ENCODE assay signal across 23 cellular contexts in the genomic region with DNA sequence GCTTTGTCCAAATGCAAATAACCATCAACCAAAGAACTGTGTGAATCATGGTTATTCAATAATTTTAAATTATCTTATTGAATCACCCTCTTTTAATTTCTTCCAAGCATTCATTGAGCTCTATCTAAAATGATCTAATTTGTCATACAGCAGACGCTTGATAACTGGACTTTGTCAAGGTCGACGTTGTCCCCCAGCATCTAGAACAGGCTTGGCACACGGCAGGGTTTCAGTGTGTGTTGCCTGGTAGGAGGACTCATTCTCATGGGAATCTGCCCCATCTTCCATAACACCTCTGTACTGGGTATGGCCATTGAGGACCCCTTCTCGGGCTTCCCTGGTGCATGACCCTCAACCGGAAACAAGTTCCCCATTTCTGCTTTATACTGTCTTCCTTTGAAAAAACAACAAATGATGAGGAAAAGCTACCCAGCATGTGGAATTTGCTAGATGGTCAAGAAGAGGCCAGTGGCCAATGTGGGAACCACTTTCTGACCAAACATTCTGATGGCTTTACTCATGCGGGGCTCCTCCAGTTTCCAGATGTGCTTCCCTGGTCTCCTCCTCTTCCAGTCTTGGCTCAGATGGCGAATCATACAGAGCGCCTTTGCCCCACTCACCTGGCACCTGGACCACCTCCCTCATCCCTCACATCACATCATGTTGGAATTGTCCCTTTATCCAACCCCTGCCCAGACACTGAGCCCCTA. TPM values are rescaled to one million over a fixed set of nuclear protein-coding genes. Genes with fewer than 3 reads are reported as not detected.
A peak's percentile ranks its signal among the peaks of the same experiment; 100 is the strongest.
DNase-seq lines count a peak whose midpoint lies in the region; FAIRE-seq and TF ChIP-seq lines count a peak whose summit lies in the region.
"Had no signal": no experiment of that assay in that cellular context is flagged by ENCODE, and none has a peak within 500 bp of the region (broad histone marks: within the 10 kb centered on the region; RNA-seq: fewer than 3 reads in every experiment).

No MANE protein-coding gene starts in this region.

- H3K4me1 Mint-ChIP-seq in activated T-cell treated with anti-CD3 and anti-CD28 coated beads, Interleukin-2, amount 50 U/mL, for 24 hours (ENCODE audit: low read depth): no peaks in the 10 kb centered on the region
- H3K4me1 Mint-ChIP-seq: CD8-positive, alpha-beta memory T cell; GM23338 had no signal

- peak; percentile 6 for DNase-seq in BJ (ENCODE audit: low read depth)
- peak; percentile 42 for DNase-seq in HT1080 (ENCODE audit: low read depth)
- DNase-seq in bronchial epithelial cell (ENCODE audit: low read depth): no peak
- peak; percentile 33 for DNase-seq in myocyte (ENCODE audit: low read depth)
- DNase-seq in retina: no peak
- no peak for DNase-seq in activated T-cell treated with anti-CD3 and anti-CD28 coated beads, Interleukin-2, amount 50 U/mL, for 24 hours
- DNase-seq in NCI-H2196 treated with DMSO at 0.1 percent for 48 hours (lab: John Stamatoyannopoulos, UW; ENCODE audit: unreplicated experiment): no peak
- DNase-seq in DMS 273 (lab: John Stamatoyannopoulos, UW; ENCODE audit: unreplicated experiment): no peak
- DNase-seq: activated T-cell treated with anti-CD3 and anti-CD28 coated beads, Interleukin-2, amount 50 U/mL, for 1 hour; CD8-positive, alpha-beta memory T cell; DND-41; hippocampal formation; islet precursor cell; naive B cell; NCI-H1436 treated with DMSO at 0.1 percent for 48 hours; NCI-H2171 treated with DMSO at 0.1 percent for 48 hours; SIG-M5; stimulated activated CD4-positive, alpha-beta T cell treated with anti-CD3 and anti-CD28 coated beads, Interleukin-2, amount 100 ng/mL, for 24 hours; transverse colon had no signal

- no peaks in the 10 kb centered on the region for H3K27me3 Mint-ChIP-seq in activated T-cell treated with anti-CD3 and anti-CD28 coated beads, Interleukin-2, amount 50 U/mL, for 24 hours
- H3K27me3 Mint-ChIP-seq: CD8-positive, alpha-beta memory T cell; naive B cell; stimulated activated naive CD8-positive, alpha-beta T cell treated with anti-CD3 and anti-CD28 coated beads, Interleukin-15, Interleukin-2, amounts not matched to agents 100 ng/mL and 50 ng/mL, for 24 hours had no signal

- POLR2A ChIA-PET in BJ (lab: Charles Lee): no interaction called here

- H3K27me3 ChIP-seq in BJ (ENCODE audit: control insufficient read depth, insufficient read depth, low read length): no peaks in the 10 kb centered on the region
- no peaks in the 10 kb centered on the region for H3K27me3 ChIP-seq in bronchial epithelial cell (ENCODE audit: control insufficient read depth, insufficient read depth, low read length)
- H3K27me3 ChIP-seq: transverse colon had no signal

- H3K36me3 ChIP-seq in BJ (ENCODE audit: control insufficient read depth, insufficient read depth, low read length) (peaks cover 23% of the 10 kb centered on the region), bronchial epithelial cell (ENCODE audit: control insufficient read depth, insufficient read depth, low read length) (peaks cover 26% of the 10 kb centered on the region)

- CTCF ChIA-PET in BJ (lab: Yijun Ruan, JAX): interaction anchor here (1.3 to 1.6 kb wide), 3 partner anchors 9 to 132 kb away, joined by 4 read pairs; no protein-coding TSS in a partner anchor

- no peak overlapping the region for H3K27ac Mint-ChIP-seq in activated T-cell treated with anti-CD3 and anti-CD28 coated beads, Interleukin-2, amount 50 U/mL, for 24 hours
- H3K27ac Mint-ChIP-seq: activated naive CD4-positive, alpha-beta T cell treated with anti-CD3 and anti-CD28 coated beads, Interleukin-2, amount 50 U/mL, for 72 hours; GM23338; stimulated activated naive CD8-positive, alpha-beta T cell treated with anti-CD3 and anti-CD28 coated beads, Interleukin-15, Interleukin-2, amounts not matched to agents 100 ng/mL and 50 ng/mL, for 24 hours; T-helper 1 cell treated with Interleukin-12 subunit alpha and Interleukin-12 subunit beta and Interleukin-4 antibody, amounts not matched to agents 30 μg/mL and 1 μg/mL, for 36 hours had no signal

- H3K9me3 Mint-ChIP-seq in activated T-cell treated with anti-CD3 and anti-CD28 coated beads, Interleukin-2, amount 50 U/mL, for 24 hours: peaks cover 8% of the 10 kb centered on the region

- FAIRE-seq in bronchial epithelial cell (lab: Jason Lieb, UNC): peak; percentile 32

- H3K4me3 Mint-ChIP-seq in activated T-cell treated with anti-CD3 and anti-CD28 coated beads, Interleukin-2, amount 50 U/mL, for 24 hours: no peak overlapping the region
- H3K4me3 Mint-ChIP-seq: CD8-positive, alpha-beta memory T cell; GM23338; naive B cell; stimulated activated naive CD8-positive, alpha-beta T cell treated with anti-CD3 and anti-CD28 coated beads, Interleukin-15, Interleukin-2, amounts not matched to agents 100 ng/mL and 50 ng/mL, for 24 hours; T-helper 1 cell treated with Interleukin-12 subunit alpha and Interleukin-12 subunit beta and Interleukin-4 antibody, amounts not matched to agents 30 μg/mL and 1 μg/mL, for 36 hours had no signal

- H3K36me3 Mint-ChIP-seq in activated T-cell treated with anti-CD3 and anti-CD28 coated beads, Interleukin-2, amount 50 U/mL, for 24 hours (ENCODE audit: low read depth): peaks cover 98% of the 10 kb centered on the region

- TF ChIP-seq CTCF in BJ (IDR thresholded peaks at IDR 0.05; ENCODE audit: insufficient read depth, low read depth, low read length) (no peak), bronchial epithelial cell (IDR thresholded peaks at IDR 0.05; ENCODE audit: insufficient read depth, low read length, severe bottlenecking) (no peak)

- H3K4me3 ChIP-seq in BJ (ENCODE audit: low read depth, low read length) (no peak overlapping the region), bronchial epithelial cell (ENCODE audit: low read depth, low read length) (no peak overlapping the region)
- H3K4me3 ChIP-seq: GM23338, transverse colon had no signal

RNA-seq across cellular contexts. Expression of a gene that starts 41.7 kb away (rescaled TPM):
- polyA plus RNA-seq in BJ (2011; rRNA removed): 16.8 and 33.4 TPM in 2 replicates
- 13.2 and 13.6 TPM in 2 replicates for polyA minus RNA-seq in BJ (2011; rRNA and poly(A)+ RNA removed)
- 26.9 and 40.3 TPM in 2 replicates for total RNA-seq in HT1080 (2014; rRNA removed; shearing (Covaris generic))
- polyA plus RNA-seq in HT1080 (2015; cell fraction: cytosol; rRNA removed): 23.8 and 26.6 TPM in 2 replicates
- polyA plus RNA-seq in HT1080 (2015; cell fraction: nucleus; rRNA removed): 26.3 and 31.2 TPM in 2 replicates
- total RNA-seq in bronchial epithelial cell: 44.0 and 44.8 TPM in 2 replicates
- total RNA-seq in myocyte: 25.1 and 25.4 TPM in 2 replicates
- 14.3 TPM for polyA plus RNA-seq in myocyte (2012)

Comparison
In these comparisons a context has a peak if more than half of its experiments do, and no peak if none do; other contexts are left out.
1. DNase-seq: peak in BJ (single experiment), HT1080 (single experiment) and myocyte (single experiment); none in bronchial epithelial cell (single experiment), retina (single experiment), activated T-cell treated with anti-CD3 and anti-CD28 coated beads, Interleukin-2, amount 50 U/mL, for 24 hours (single experiment), NCI-H2196 treated with DMSO at 0.1 percent for 48 hours (single experiment) and DMS 273 (single experiment).